13 cellular contexts compared by ENCODE assay signal in the genomic region with DNA sequence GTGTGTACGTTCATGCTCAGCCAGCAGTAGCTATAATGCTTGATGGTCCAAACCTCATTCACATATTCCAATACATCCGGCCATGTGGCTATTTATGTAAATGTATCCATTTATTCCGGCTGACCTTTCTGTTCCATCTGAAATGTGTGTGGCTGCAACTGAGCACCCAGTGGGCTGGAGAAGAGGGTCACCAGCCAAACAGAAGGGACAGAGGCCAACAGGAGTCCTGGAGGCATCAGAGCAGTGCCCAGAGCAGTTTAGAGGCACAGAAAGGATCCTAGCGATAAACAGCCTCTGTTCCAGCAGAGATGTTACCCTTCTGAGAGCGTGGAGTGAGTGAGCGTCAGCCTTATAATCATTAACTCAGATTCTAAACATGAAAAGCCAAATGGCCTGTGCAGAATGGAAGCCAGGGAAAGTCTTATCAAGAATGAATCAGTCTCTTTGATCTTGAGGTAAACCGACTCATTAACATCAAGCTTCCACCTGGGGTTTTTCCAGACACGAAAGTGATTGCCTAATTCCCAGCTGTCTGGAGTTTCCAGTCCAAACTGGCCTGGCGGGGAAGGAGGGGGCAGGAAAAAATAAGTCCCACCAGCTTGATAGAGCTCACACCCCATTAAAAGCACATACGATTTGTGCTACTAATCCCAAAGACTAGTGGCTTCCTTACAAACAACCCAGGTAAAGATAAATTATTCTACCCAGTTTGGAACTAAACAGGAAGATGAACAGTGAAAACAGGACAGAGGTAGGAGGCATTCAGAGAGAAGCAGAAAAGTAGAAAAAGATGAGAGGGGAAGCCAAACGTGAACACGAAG. TPM values are rescaled to one million over a fixed set of nuclear protein-coding genes. Genes with fewer than 3 reads are reported as not detected.
DNase-seq lines count a peak whose midpoint lies in the region; ATAC-seq, FAIRE-seq and TF ChIP-seq lines count a peak whose summit lies in the region.
"Had no signal": no experiment of that assay in that cellular context is flagged by ENCODE, and none has a peak within 500 bp of the region (broad histone marks: within the 10 kb centered on the region; RNA-seq: fewer than 3 reads in every experiment).

No MANE protein-coding gene starts in this region.

- no peaks in the 10 kb centered on the region; the same call in 1 of the 2 replicates for H4K20me1 ChIP-seq in GM23338 (replicated peaks; ENCODE audit: insufficient read depth)

- no peaks in the 10 kb centered on the region for H3K79me2 ChIP-seq in GM23338 (replicated peaks; ENCODE audit: insufficient read depth)

- H2AFZ ChIP-seq in GM23338 = no peak overlapping the region

- TF ChIP-seq CTCF in GM23338 (conservative IDR thresholded peaks at IDR 0.05; ENCODE audit: low read depth in 2 of 2) (no peak), ascending aorta (IDR thresholded peaks at IDR 0.05) (no peak)

- FAIRE-seq in islet of Langerhans (lab: Jason Lieb, UNC) = peak; percentile 99

- intact Hi-C loops in ascending aorta (cut with DNase I) = no loop called here

- H3K4me3 ChIP-seq in GM23338 (no peak overlapping the region), ascending aorta (no peak overlapping the region)

- H3K4me1 ChIP-seq in GM23338 (ENCODE audit: insufficient read depth) (peaks cover 9% of the 10 kb centered on the region), ascending aorta (no peaks in the 10 kb centered on the region)

- DNase-seq in GM23338 (ENCODE audit: low spot score) (no peak), SW480 (ENCODE audit: low spot score) (peak; percentile 97), non-pigmented ciliary epithelial cell (ENCODE audit: low read depth) (peak; percentile 34), activated gamma-delta T cell (lab: John Stamatoyannopoulos, UW) (no peak), NCI-H2196 treated with DMSO at 0.1 percent for 48 hours (lab: John Stamatoyannopoulos, UW; ENCODE audit: unreplicated experiment) (no peak), ascending aorta (ENCODE audit: low spot score in 2 of 2) (no peak)
- no peak for DNase-seq in natural killer cell treated with Interleukin-12 subunit alpha and Interleukin-12 subunit beta and Interleukin-15 and Interleukin-18, amount 100 ng/mL, for 72 hours (ENCODE audit: low spot score)
- DNase-seq: activated CD4-positive, alpha-beta T cell treated with anti-CD3 and anti-CD28 coated beads for 48 hours; activated naive CD4-positive, alpha-beta T cell treated with anti-CD3 and anti-CD28 coated beads, Interleukin-2, amount 50 U/mL, for 16 hours; endodermal cell; NCI-H187 treated with DMSO at 0.1 percent for 48 hours had no signal

- H3K27ac ChIP-seq in GM23338 (ENCODE audit: low read depth) (no peak overlapping the region), ascending aorta (no peak overlapping the region)

- H3K9me2 ChIP-seq in GM23338 (ENCODE audit: insufficient read depth) = no peaks in the 10 kb centered on the region

- H3K36me3 Mint-ChIP-seq in GM23338 (ENCODE audit: low read depth) = no peaks in the 10 kb centered on the region
- H3K36me3 Mint-ChIP-seq in natural killer cell treated with Interleukin-12 subunit alpha and Interleukin-12 subunit beta and Interleukin-15 and Interleukin-18, amount 100 ng/mL, for 72 hours = peaks cover 16% of the 10 kb centered on the region

- no peak overlapping the region for H3K4me2 ChIP-seq in GM23338

- H3K27me3 Mint-ChIP-seq in GM23338 (ENCODE audit: insufficient read depth, low read depth, poor library complexity) = no peaks in the 10 kb centered on the region
- H3K27me3 Mint-ChIP-seq in natural killer cell treated with Interleukin-12 subunit alpha and Interleukin-12 subunit beta and Interleukin-15 and Interleukin-18, amount 100 ng/mL, for 72 hours = no peaks in the 10 kb centered on the region

- H3K36me3 ChIP-seq in GM23338 (ENCODE audit: insufficient read depth) (no peaks in the 10 kb centered on the region), ascending aorta (peaks cover 3 to 13% of the 10 kb centered on the region in 2 donors)

- H3K27me3 ChIP-seq in GM23338 (ENCODE audit: insufficient read depth) = no peaks in the 10 kb centered on the region
- H3K27me3 ChIP-seq in ascending aorta = no peaks in the 10 kb centered on the region

- H3K4me3 Mint-ChIP-seq in GM23338 = no peak overlapping the region
- H3K4me3 Mint-ChIP-seq in natural killer cell treated with Interleukin-12 subunit alpha and Interleukin-12 subunit beta and Interleukin-15 and Interleukin-18, amount 100 ng/mL, for 72 hours = no peak overlapping the region
- H3K4me3 Mint-ChIP-seq: CD14-positive monocyte, endodermal cell had no signal

- no peaks in the 10 kb centered on the region for H3F3A ChIP-seq in GM23338 (replicated peaks; ENCODE audit: low read depth)

- peak overlapping the region; percentile 33 for H3K27ac Mint-ChIP-seq in GM23338
- peak overlapping the region in 1 of 2 donors; percentile 3 for H3K27ac Mint-ChIP-seq in natural killer cell treated with Interleukin-12 subunit alpha and Interleukin-12 subunit beta and Interleukin-15 and Interleukin-18, amount 100 ng/mL, for 72 hours
- H3K27ac Mint-ChIP-seq: endodermal cell had no signal

- H3K4me1 Mint-ChIP-seq in GM23338 = peaks cover 21% of the 10 kb centered on the region
- H3K4me1 Mint-ChIP-seq in natural killer cell treated with Interleukin-12 subunit alpha and Interleukin-12 subunit beta and Interleukin-15 and Interleukin-18, amount 100 ng/mL, for 72 hours (ENCODE audit: low read depth in 2 of 2) = peaks cover 26 to 31% of the 10 kb centered on the region in 2 donors
- H3K4me1 Mint-ChIP-seq: CD14-positive monocyte had no signal

- H3K9me3 Mint-ChIP-seq in GM23338 = no peaks in the 10 kb centered on the region
- no peaks in the 10 kb centered on the region for H3K9me3 Mint-ChIP-seq in natural killer cell treated with Interleukin-12 subunit alpha and Interleukin-12 subunit beta and Interleukin-15 and Interleukin-18, amount 100 ng/mL, for 72 hours
- H3K9me3 Mint-ChIP-seq: endodermal cell had no signal

- ATAC-seq in GM23338 = no peak
- no peak for ATAC-seq in natural killer cell treated with Interleukin-12 subunit alpha and Interleukin-12 subunit beta and Interleukin-15 and Interleukin-18, amount 100 ng/mL, for 72 hours

- H3K9me3 ChIP-seq in ascending aorta = no peaks in the 10 kb centered on the region

TF ChIP-seq in GM23338, 12 proteins besides CTCF, POLR2A, EP300 and RAD21 (continues in another document):
- TF ChIP-seq, protein P1, sequence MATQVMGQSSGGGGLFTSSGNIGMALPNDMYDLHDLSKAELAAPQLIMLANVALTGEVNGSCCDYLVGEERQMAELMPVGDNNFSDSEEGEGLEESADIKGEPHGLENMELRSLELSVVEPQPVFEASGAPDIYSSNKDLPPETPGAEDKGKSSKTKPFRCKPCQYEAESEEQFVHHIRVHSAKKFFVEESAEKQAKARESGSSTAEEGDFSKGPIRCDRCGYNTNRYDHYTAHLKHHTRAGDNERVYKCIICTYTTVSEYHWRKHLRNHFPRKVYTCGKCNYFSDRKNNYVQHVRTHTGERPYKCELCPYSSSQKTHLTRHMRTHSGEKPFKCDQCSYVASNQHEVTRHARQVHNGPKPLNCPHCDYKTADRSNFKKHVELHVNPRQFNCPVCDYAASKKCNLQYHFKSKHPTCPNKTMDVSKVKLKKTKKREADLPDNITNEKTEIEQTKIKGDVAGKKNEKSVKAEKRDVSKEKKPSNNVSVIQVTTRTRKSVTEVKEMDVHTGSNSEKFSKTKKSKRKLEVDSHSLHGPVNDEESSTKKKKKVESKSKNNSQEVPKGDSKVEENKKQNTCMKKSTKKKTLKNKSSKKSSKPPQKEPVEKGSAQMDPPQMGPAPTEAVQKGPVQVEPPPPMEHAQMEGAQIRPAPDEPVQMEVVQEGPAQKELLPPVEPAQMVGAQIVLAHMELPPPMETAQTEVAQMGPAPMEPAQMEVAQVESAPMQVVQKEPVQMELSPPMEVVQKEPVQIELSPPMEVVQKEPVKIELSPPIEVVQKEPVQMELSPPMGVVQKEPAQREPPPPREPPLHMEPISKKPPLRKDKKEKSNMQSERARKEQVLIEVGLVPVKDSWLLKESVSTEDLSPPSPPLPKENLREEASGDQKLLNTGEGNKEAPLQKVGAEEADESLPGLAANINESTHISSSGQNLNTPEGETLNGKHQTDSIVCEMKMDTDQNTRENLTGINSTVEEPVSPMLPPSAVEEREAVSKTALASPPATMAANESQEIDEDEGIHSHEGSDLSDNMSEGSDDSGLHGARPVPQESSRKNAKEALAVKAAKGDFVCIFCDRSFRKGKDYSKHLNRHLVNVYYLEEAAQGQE (IDR thresholded peaks at IDR 0.05; ENCODE audit: unreplicated experiment) = no peak
- no peak for TF ChIP-seq CREB1 (CRISPR knock-in tag; IDR thresholded peaks at IDR 0.05; ENCODE audit: low read depth)
- TF ChIP-seq JUNB (IDR thresholded peaks at IDR 0.05; ENCODE audit: unreplicated experiment) = no peak
- TF ChIP-seq, protein P2, sequence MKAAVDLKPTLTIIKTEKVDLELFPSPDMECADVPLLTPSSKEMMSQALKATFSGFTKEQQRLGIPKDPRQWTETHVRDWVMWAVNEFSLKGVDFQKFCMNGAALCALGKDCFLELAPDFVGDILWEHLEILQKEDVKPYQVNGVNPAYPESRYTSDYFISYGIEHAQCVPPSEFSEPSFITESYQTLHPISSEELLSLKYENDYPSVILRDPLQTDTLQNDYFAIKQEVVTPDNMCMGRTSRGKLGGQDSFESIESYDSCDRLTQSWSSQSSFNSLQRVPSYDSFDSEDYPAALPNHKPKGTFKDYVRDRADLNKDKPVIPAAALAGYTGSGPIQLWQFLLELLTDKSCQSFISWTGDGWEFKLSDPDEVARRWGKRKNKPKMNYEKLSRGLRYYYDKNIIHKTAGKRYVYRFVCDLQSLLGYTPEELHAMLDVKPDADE (IDR thresholded peaks at IDR 0.05) = no peak
- TF ChIP-seq ZNF331 (CRISPR knock-in tag; IDR thresholded peaks at IDR 0.05; ENCODE audit: low read depth) = no peak
- no peak for TF ChIP-seq STAT1 (IDR thresholded peaks at IDR 0.05; ENCODE audit: unreplicated experiment)
- no peak for TF ChIP-seq ZNF114 (CRISPR knock-in tag; IDR thresholded peaks at IDR 0.05)
- TF ChIP-seq POLR2AphosphoS5 (IDR thresholded peaks at IDR 0.05; ENCODE audit: low read depth) = no peak
- TF ChIP-seq EZH2phosphoT487 (IDR thresholded peaks at IDR 0.05; ENCODE audit: unreplicated experiment) = no peak
- TF ChIP-seq NANOG (IDR thresholded peaks at IDR 0.05; ENCODE audit: borderline replicate concordance) = no peak

RNA-seq across cellular contexts. Expression of a gene that starts 55.7 kb away (rescaled TPM):
- total RNA-seq in GM23338 (2014; rRNA removed; shearing (Covaris generic)) = 5.1 and 6.4 TPM in 2 replicates
- 1.2 and 1.4 TPM in 2 replicates for polyA plus RNA-seq in GM23338 (2016; fragmentation: Nextera tagmentation; extraction: Ambion mirVana)
- total RNA-seq in natural killer cell treated with Interleukin-12 subunit alpha and Interleukin-12 subunit beta and Interleukin-15 and Interleukin-18, amount 100 ng/mL, for 72 hours = 10 to 100 TPM; 20.0 to 23.4 TPM
- 13.0 TPM for total RNA-seq in ascending aorta

Comparison
In these comparisons a context has a peak if more than half of its experiments do, and no peak if none do; other contexts are left out.
1. DNase-seq: peak in SW480 (single experiment) and non-pigmented ciliary epithelial cell (single experiment); none in GM23338 (single experiment), activated gamma-delta T cell (single experiment), natural killer cell treated with Interleukin-12 subunit alpha and Interleukin-12 subunit beta and Interleukin-15 and Interleukin-18, amount 100 ng/mL, for 72 hours (single experiment), NCI-H2196 treated with DMSO at 0.1 percent for 48 hours (single experiment) and ascending aorta (0 of 2).